21 cellular contexts compared by ENCODE assay signal in genomic region chr18:13320133-13320532, GRCh38.
"Had no signal": no experiment of that assay in that cellular context is flagged by ENCODE, and none has a peak within 500 bp of the region (broad histone marks: within the 10 kb centered on the region; RNA-seq: fewer than 3 reads in every experiment).

No MANE protein-coding gene starts in this region.

- ATAC-seq: gastrocnemius medialis; left colon; naive thymus-derived CD8-positive, alpha-beta T cell; stimulated activated naive CD8-positive, alpha-beta T cell treated with anti-CD3 and anti-CD28 coated beads, Interleukin-15, Interleukin-2, amounts not matched to agents 100 U/mL and 50 U/mL, for 24 hours had no signal

- H3K4me3 ChIP-seq: colonic mucosa, dorsolateral prefrontal cortex, gastrocnemius medialis, hepatocyte, upper lobe of left lung had no signal

- FAIRE-seq: keratinocyte had no signal

- DNase-seq: activated CD4-positive, alpha-beta T cell treated with anti-CD3 and anti-CD28 coated beads for 4 hours; activated CD4-positive, alpha-beta T cell treated with anti-CD3 and anti-CD28 coated beads, Interleukin-2, amount 50 U/mL, for 4 hours; activated CD8-positive, alpha-beta memory T cell treated with anti-CD3 and anti-CD28 coated beads for 24 hours; activated effector memory CD4-positive, alpha-beta T cell treated with anti-CD3 and anti-CD28 coated beads, Interleukin-2, amount 50 U/mL, for 16 hours; activated naive CD4-positive, alpha-beta T cell treated with anti-CD3 and anti-CD28 coated beads, Interleukin-2, amount 50 U/mL, for 16 hours; amniotic stem cell; colonic mucosa; dorsolateral prefrontal cortex; effector memory CD4-positive, alpha-beta T cell; gastrocnemius medialis; left colon; mammary epithelial cell; naive thymus-derived CD8-positive, alpha-beta T cell; right cardiac atrium; stimulated activated CD4-positive, alpha-beta T cell treated with anti-CD3 and anti-CD28 coated beads, Interleukin-12 subunit alpha, Interleukin-12 subunit beta, amount 100 ng/mL, for 4 hours; stimulated activated CD4-positive, alpha-beta T cell treated with anti-CD3 and anti-CD28 coated beads, Interleukin-4, amount 100 ng/mL, for 1 hour; stimulated activated naive CD8-positive, alpha-beta T cell treated with anti-CD3 and anti-CD28 coated beads, Interleukin-15, Interleukin-2, amounts not matched to agents 100 U/mL and 50 U/mL, for 24 hours; upper lobe of left lung had no signal

- H3K27ac ChIP-seq: colonic mucosa, gastrocnemius medialis, hepatocyte, upper lobe of left lung, VCaP had no signal
